In genomic region chr4:3676907-3677495, GRCh38 we compare ENCODE assay signal across 19 cellular contexts.
"Had no signal": no experiment of that assay in that cellular context is flagged by ENCODE, and none has a peak within 500 bp of the region (broad histone marks: within the 10 kb centered on the region; RNA-seq: fewer than 3 reads in every experiment).

No MANE protein-coding gene starts in this region.

- DNase-seq: activated CD4-positive, alpha-beta memory T cell treated with anti-CD3 and anti-CD28 coated beads, Interleukin-2, amount 10 ng/mL, durations not matched to agents 7 days and 5 days; activated CD4-positive, alpha-beta T cell treated with anti-CD3 and anti-CD28 coated beads for 48 hours; activated CD4-positive, CD25-positive, alpha-beta regulatory T cell; activated CD8-positive, alpha-beta memory T cell treated with anti-CD3 and anti-CD28 coated beads, Interleukin-2, amount 10 ng/mL, durations not matched to agents 7 days and 5 days; activated naive CD8-positive, alpha-beta T cell treated with anti-CD3 and anti-CD28 coated beads for 36 hours; amniotic stem cell; effector memory CD8-positive, alpha-beta T cell; hippocampal formation; naive B cell; nucleus accumbens; retina; stimulated activated naive CD8-positive, alpha-beta T cell treated with anti-CD3 and anti-CD28 coated beads, Interleukin-15, Interleukin-2, amounts not matched to agents 100 U/mL and 50 U/mL, for 24 hours; T-cell; T-helper 9 cell; transverse colon had no signal

- H3K27ac Mint-ChIP-seq: activated CD4-positive, alpha-beta memory T cell treated with anti-CD3 and anti-CD28 coated beads, Interleukin-2, amount 10 ng/mL, durations not matched to agents 7 days and 5 days; activated CD8-positive, alpha-beta memory T cell treated with anti-CD3 and anti-CD28 coated beads, Interleukin-2, amount 10 ng/mL, durations not matched to agents 7 days and 5 days; activated naive CD8-positive, alpha-beta T cell treated with anti-CD3 and anti-CD28 coated beads for 36 hours; effector memory CD8-positive, alpha-beta T cell; memory B cell; naive B cell; T-cell had no signal

- H3K9me3 Mint-ChIP-seq: activated CD4-positive, alpha-beta memory T cell treated with anti-CD3 and anti-CD28 coated beads, Interleukin-2, amount 10 ng/mL, durations not matched to agents 7 days and 5 days; T-cell had no signal

- H3K9me3 ChIP-seq: mucosa of descending colon, transverse colon, vagina had no signal

- H3K4me3 Mint-ChIP-seq: activated CD4-positive, alpha-beta memory T cell treated with anti-CD3 and anti-CD28 coated beads, Interleukin-2, amount 10 ng/mL, durations not matched to agents 7 days and 5 days; activated CD8-positive, alpha-beta memory T cell treated with anti-CD3 and anti-CD28 coated beads, Interleukin-2, amount 10 ng/mL, durations not matched to agents 7 days and 5 days; activated naive CD8-positive, alpha-beta T cell treated with anti-CD3 and anti-CD28 coated beads for 36 hours; effector memory CD8-positive, alpha-beta T cell; memory B cell; naive B cell; T-cell had no signal

- H3K27me3 ChIP-seq: vagina had no signal

- H3K36me3 ChIP-seq: transverse colon, vagina had no signal

- H3K4me1 ChIP-seq: transverse colon, vagina had no signal

- FAIRE-seq: islet of Langerhans had no signal

- H3K36me3 Mint-ChIP-seq: activated CD8-positive, alpha-beta memory T cell treated with anti-CD3 and anti-CD28 coated beads, Interleukin-2, amount 10 ng/mL, durations not matched to agents 7 days and 5 days; activated naive CD8-positive, alpha-beta T cell treated with anti-CD3 and anti-CD28 coated beads for 36 hours; T-cell had no signal

- H3K4me3 ChIP-seq: mucosa of descending colon, transverse colon, vagina had no signal

- ATAC-seq: activated CD8-positive, alpha-beta memory T cell treated with anti-CD3 and anti-CD28 coated beads, Interleukin-2, amount 10 ng/mL, durations not matched to agents 7 days and 5 days; effector memory CD8-positive, alpha-beta T cell; mucosa of descending colon; stimulated activated naive CD8-positive, alpha-beta T cell treated with anti-CD3 and anti-CD28 coated beads, Interleukin-15, Interleukin-2, amounts not matched to agents 100 U/mL and 50 U/mL, for 24 hours; T-cell had no signal

- H3K27me3 Mint-ChIP-seq: activated CD4-positive, alpha-beta memory T cell treated with anti-CD3 and anti-CD28 coated beads, Interleukin-2, amount 10 ng/mL, durations not matched to agents 7 days and 5 days; activated CD8-positive, alpha-beta memory T cell treated with anti-CD3 and anti-CD28 coated beads, Interleukin-2, amount 10 ng/mL, durations not matched to agents 7 days and 5 days had no signal

- H3K4me1 Mint-ChIP-seq: activated CD4-positive, alpha-beta memory T cell treated with anti-CD3 and anti-CD28 coated beads, Interleukin-2, amount 10 ng/mL, durations not matched to agents 7 days and 5 days; activated CD8-positive, alpha-beta memory T cell treated with anti-CD3 and anti-CD28 coated beads, Interleukin-2, amount 10 ng/mL, durations not matched to agents 7 days and 5 days; activated naive CD8-positive, alpha-beta T cell treated with anti-CD3 and anti-CD28 coated beads for 36 hours; memory B cell; naive B cell; T-cell had no signal

- H3K27ac ChIP-seq: transverse colon, vagina had no signal
